ENCODE assay signal across 1 cellular context in genomic region chr9:91946196-91946595, GRCh38.
TF ChIP-seq lines count a peak whose summit lies in the region.

No MANE protein-coding gene starts in this region.

TF ChIP-seq in IMR-90, 13 proteins besides CTCF, POLR2A, EP300 and RAD21:
- no peak for TF ChIP-seq MXI1 (IDR thresholded peaks at IDR 0.05; ENCODE audit: borderline replicate concordance, low read depth, low read length)
- TF ChIP-seq NFE2L2 (IDR thresholded peaks at IDR 0.05; ENCODE audit: low read depth, low read length), result no peak
- no peak for TF ChIP-seq CEBPB (IDR thresholded peaks at IDR 0.05; ENCODE audit: low read depth, low read length)
- TF ChIP-seq USF2 (IDR thresholded peaks at IDR 0.05; ENCODE audit: low read depth, low read length), result no peak
- TF ChIP-seq FOS (IDR thresholded peaks at IDR 0.05; ENCODE audit: low read depth, low read length), result no peak
- no peak for TF ChIP-seq BHLHE40 (IDR thresholded peaks at IDR 0.05; ENCODE audit: low read depth, low read length)
- no peak for TF ChIP-seq SMC3 (IDR thresholded peaks at IDR 0.05; ENCODE audit: low read depth, low read length)
- TF ChIP-seq RFX5 (IDR thresholded peaks at IDR 0.05; ENCODE audit: low read depth, low read length), result no peak
- no peak for TF ChIP-seq MAFK (IDR thresholded peaks at IDR 0.05; ENCODE audit: low read depth, low read length)
- TF ChIP-seq, protein P1, sequence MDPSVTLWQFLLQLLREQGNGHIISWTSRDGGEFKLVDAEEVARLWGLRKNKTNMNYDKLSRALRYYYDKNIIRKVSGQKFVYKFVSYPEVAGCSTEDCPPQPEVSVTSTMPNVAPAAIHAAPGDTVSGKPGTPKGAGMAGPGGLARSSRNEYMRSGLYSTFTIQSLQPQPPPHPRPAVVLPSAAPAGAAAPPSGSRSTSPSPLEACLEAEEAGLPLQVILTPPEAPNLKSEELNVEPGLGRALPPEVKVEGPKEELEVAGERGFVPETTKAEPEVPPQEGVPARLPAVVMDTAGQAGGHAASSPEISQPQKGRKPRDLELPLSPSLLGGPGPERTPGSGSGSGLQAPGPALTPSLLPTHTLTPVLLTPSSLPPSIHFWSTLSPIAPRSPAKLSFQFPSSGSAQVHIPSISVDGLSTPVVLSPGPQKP (IDR thresholded peaks at IDR 0.05; ENCODE audit: borderline replicate concordance, low read depth, low read length), result no peak
- TF ChIP-seq RCOR1 (IDR thresholded peaks at IDR 0.05; ENCODE audit: insufficient replicate concordance, low read length), result no peak
- TF ChIP-seq MAZ (IDR thresholded peaks at IDR 0.05; ENCODE audit: borderline replicate concordance, low read depth, low read length), result no peak
- no peak for TF ChIP-seq CHD1 (IDR thresholded peaks at IDR 0.05; ENCODE audit: low read depth, low read length)
